In genomic region chr14:46496409-46496808, GRCh38 we compare ENCODE assay signal across 29 cellular contexts.
"Had no signal": no experiment of that assay in that cellular context is flagged by ENCODE, and none has a peak within 500 bp of the region (broad histone marks: within the 10 kb centered on the region; RNA-seq: fewer than 3 reads in every experiment).

No MANE protein-coding gene starts in this region.

- H3K27me3 ChIP-seq: neural progenitor cell, ovary, spleen, thyroid gland, tibial nerve, upper lobe of left lung, vagina had no signal

- ATAC-seq: natural killer cell; psoas muscle; right cardiac atrium; sciatic nerve; stimulated activated memory B cell treated with anti-CD40 and anti-IgM and Interleukin-4, amounts not matched to agents 10 μg/mL and 1 μg/mL and 100 μg/mL, for 72 hours; stimulated activated naive CD8-positive, alpha-beta T cell treated with anti-CD3 and anti-CD28 coated beads, Interleukin-15, amount 100 ng/mL, for 72 hours; stimulated activated naive CD8-positive, alpha-beta T cell treated with anti-CD3 and anti-CD28 coated beads, Interleukin-15, Interleukin-2, amounts not matched to agents 100 U/mL and 50 U/mL, for 24 hours had no signal

- H3K4me2 ChIP-seq: neural progenitor cell, smooth muscle cell had no signal

- DNase-seq: natural killer cell; occipital lobe; ovary; posterior cingulate gyrus; psoas muscle; right cardiac atrium; spleen; stimulated activated CD4-positive, alpha-beta T cell treated with anti-CD3 and anti-CD28 coated beads, Interleukin-12 subunit alpha, Interleukin-12 subunit beta, amount 100 ng/mL, for 4 hours; stimulated activated CD4-positive, alpha-beta T cell treated with anti-CD3 and anti-CD28 coated beads, Interleukin-1b, Interleukin-23, amount 100 ng/mL, for 48 hours; stimulated activated CD4-positive, alpha-beta T cell treated with anti-CD3 and anti-CD28 coated beads, Interleukin-4, amount 100 ng/mL, for 1 hour; stimulated activated CD4-positive, alpha-beta T cell treated with anti-CD3 and anti-CD28 coated beads, Interleukin-4, amount 100 ng/mL, for 4 hours; stimulated activated CD8-positive, alpha-beta memory T cell treated with anti-CD3 and anti-CD28 coated beads, Interleukin-4, amount 100 ng/mL, for 48 hours; stimulated activated naive CD4-positive, alpha-beta T cell; stimulated activated naive CD8-positive, alpha-beta T cell treated with anti-CD3 and anti-CD28 coated beads, Interleukin-15, amount 100 ng/mL, for 72 hours; stimulated activated naive CD8-positive, alpha-beta T cell treated with anti-CD3 and anti-CD28 coated beads, Interleukin-15, Interleukin-2, amounts not matched to agents 100 U/mL and 50 U/mL, for 24 hours; substantia nigra; thyroid gland; trophoblast cell; upper lobe of left lung had no signal

- H3K27ac ChIP-seq: neural progenitor cell, ovary, parathyroid adenoma, psoas muscle, skin epidermis, spleen, thoracic aorta, thyroid gland, tibial nerve, upper lobe of left lung, vagina had no signal

- H3K4me3 ChIP-seq: neural progenitor cell, ovary, psoas muscle, skin epidermis, smooth muscle cell, spleen, thoracic aorta, thyroid gland, tibial nerve, upper lobe of left lung, vagina had no signal

- FAIRE-seq: urothelium cell line had no signal

- H3K36me3 ChIP-seq: neural progenitor cell, ovary, spleen, thoracic aorta, thyroid gland, tibial nerve, upper lobe of left lung, vagina had no signal

- H3K9me3 ChIP-seq: ovary, psoas muscle, thoracic aorta, thyroid gland, tibial nerve, upper lobe of left lung, vagina had no signal

- H3K9ac ChIP-seq: neural progenitor cell, parathyroid adenoma had no signal

- H2AFZ ChIP-seq: neural progenitor cell, parathyroid adenoma had no signal

- H3K4me1 ChIP-seq: neural progenitor cell, parathyroid adenoma, psoas muscle, spleen, thyroid gland, tibial nerve, upper lobe of left lung, vagina had no signal
